In the genomic region with DNA sequence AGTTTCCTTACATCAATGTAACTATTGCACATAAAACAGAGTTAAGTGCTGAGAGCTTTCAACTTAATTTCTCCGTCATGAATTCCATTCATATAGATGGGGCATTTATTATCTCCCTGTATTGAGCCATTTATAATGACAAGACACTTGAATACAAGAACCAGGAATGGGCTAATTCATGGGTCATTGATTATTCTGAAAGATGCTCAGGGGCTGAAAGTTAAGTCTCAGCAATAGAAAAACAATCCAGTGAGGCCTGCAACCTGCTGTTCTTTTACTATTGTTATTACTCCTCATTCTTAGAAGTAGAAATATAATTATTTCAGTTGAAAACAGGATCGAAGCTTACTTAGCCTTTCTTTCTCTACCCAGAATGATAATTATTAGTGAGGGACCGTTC, we compare ENCODE assay signal across 7 cellular contexts.
"Had no signal": no experiment of that assay in that cellular context is flagged by ENCODE, and none has a peak within 500 bp of the region (broad histone marks: within the 10 kb centered on the region; RNA-seq: fewer than 3 reads in every experiment).

No MANE protein-coding gene starts in this region.

- H3K4me3 Mint-ChIP-seq: HFFc6 had no signal

- H3K36me3 ChIP-seq: HAP-1 had no signal

- ATAC-seq: HCT116, K562 had no signal

- H3K9me3 ChIP-seq: HAP-1 had no signal

- DNase-seq: GOT3, H7, HFFc6, IMR-90 had no signal

- H3K27ac Mint-ChIP-seq: HFFc6 had no signal

- H3K9me3 Mint-ChIP-seq: HFFc6 had no signal

- H3K4me1 ChIP-seq: HAP-1 had no signal

- H3K4me3 ChIP-seq: HAP-1, K562 had no signal
